ENCODE assay signal across 8 cellular contexts in genomic region chr3:132721479-132722164, GRCh38. TPM values are rescaled to one million over a fixed set of nuclear protein-coding genes. Genes with fewer than 3 reads are reported as not detected.
DNase-seq lines count a peak whose midpoint lies in the region; ATAC-seq, FAIRE-seq and TF ChIP-seq lines count a peak whose summit lies in the region.

No MANE protein-coding gene starts in this region.

- no peaks in the 10 kb centered on the region for H3K27me3 Mint-ChIP-seq in astrocyte (ENCODE audit: low read depth, unreplicated experiment)

- H3K27ac Mint-ChIP-seq in astrocyte (ENCODE audit: unreplicated experiment) = peak overlapping the region; percentile 91

- H3K79me2 ChIP-seq in OCI-LY3 (ENCODE audit: low read length) = 0 out of 2 replicates have a peak, but pooled peaks cover 5% of the 10 kb centered on the region
- peaks cover 23% of the 10 kb centered on the region for H3K79me2 ChIP-seq in astrocyte (ENCODE audit: insufficient read depth, low read length)
- peaks cover 32% of the 10 kb centered on the region for H3K79me2 ChIP-seq in hepatocyte

- H3K9me2 ChIP-seq in hepatocyte (replicated peaks; ENCODE audit: insufficient read depth) = no peaks in the 10 kb centered on the region

- H2AFZ ChIP-seq in OCI-LY3 (ENCODE audit: low read depth, low read length) (peak overlapping the region; percentile 82), astrocyte (ENCODE audit: low read depth, low read length) (peak overlapping the region; percentile 78), hepatocyte (peak overlapping the region; percentile 92)

- TF ChIP-seq CTCF in OCI-LY3 (IDR thresholded peaks at IDR 0.05; ENCODE audit: low read depth, low read length) (no peak), astrocyte (IDR thresholded peaks at IDR 0.05; ENCODE audit: insufficient read depth, low read depth, low read length) (no peak), hepatocyte (IDR thresholded peaks at IDR 0.05; ENCODE audit: poor library complexity) (no peak)

- H3K4me3 Mint-ChIP-seq in astrocyte (ENCODE audit: unreplicated experiment) = peak overlapping the region; percentile 98

- H3K36me3 ChIP-seq in OCI-LY3 (replicated peaks; ENCODE audit: low read depth, low read length) (no peaks in the 10 kb centered on the region), astrocyte (ENCODE audit: insufficient read depth, low read length) (peaks cover 3% of the 10 kb centered on the region), hepatocyte (replicated peaks; ENCODE audit: insufficient read depth, low read depth) (no peaks in the 10 kb centered on the region)

- H3K9me3 ChIP-seq in OCI-LY3 (ENCODE audit: insufficient read depth, low read length) = no peaks in the 10 kb centered on the region
- no peaks in the 10 kb centered on the region for H3K9me3 ChIP-seq in astrocyte (ENCODE audit: insufficient read depth, low read depth, low read length)
- no peaks in the 10 kb centered on the region for H3K9me3 ChIP-seq in hepatocyte (ENCODE audit: low read depth)

- H3K27ac ChIP-seq in OCI-LY3 (ENCODE audit: low read length) (0 out of 2 replicates have a peak overlapping the region, but pooled peaks have one; percentile 16), astrocyte (ENCODE audit: low read depth, low read length) (peak overlapping the region; percentile 90), hepatocyte (peak overlapping the region; percentile 99)

- H3K27me3 ChIP-seq in OCI-LY3 (ENCODE audit: low read depth, low read length) (no peaks in the 10 kb centered on the region), astrocyte (ENCODE audit: insufficient read depth, low read length) (no peaks in the 10 kb centered on the region), hepatocyte (no peaks in the 10 kb centered on the region)

- H3K4me1 ChIP-seq in OCI-LY3 (ENCODE audit: low read length) (peaks cover 12% of the 10 kb centered on the region), astrocyte (ENCODE audit: insufficient read depth, low read length) (peaks cover 13% of the 10 kb centered on the region), hepatocyte (ENCODE audit: insufficient read depth) (peaks cover 23% of the 10 kb centered on the region)

- 7% methylated on average over 33 of the region's 47 CpGs for WGBS in hepatocyte (ENCODE audit: low lambda C conversion rate, missing lambda C conversion rate)

- H3K4me2 ChIP-seq in OCI-LY3 (ENCODE audit: low read length) (peak overlapping the region; percentile 87), astrocyte (ENCODE audit: low read length) (peak overlapping the region; percentile 93), hepatocyte (peak overlapping the region; percentile 91)

- H3K9ac ChIP-seq in OCI-LY3 (ENCODE audit: low read length) = peak overlapping the region; percentile 73
- H3K9ac ChIP-seq in astrocyte (ENCODE audit: low read length) = peak overlapping the region; percentile 92

- peak overlapping the region; percentile 96 for H3K4me3 ChIP-seq in OCI-LY3 (ENCODE audit: low read length)
- peak overlapping the region; percentile 86 for H3K4me3 ChIP-seq in astrocyte (ENCODE audit: insufficient read depth, low read depth, low read length)
- H3K4me3 ChIP-seq in hepatocyte = peak overlapping the region; percentile 94

- H3K36me3 Mint-ChIP-seq in astrocyte (ENCODE audit: low read depth, unreplicated experiment) = peaks cover 6% of the 10 kb centered on the region

- peaks cover 24% of the 10 kb centered on the region for H3K4me1 Mint-ChIP-seq in astrocyte (ENCODE audit: low read depth, unreplicated experiment)

- DNase-seq in activated T-cell treated with anti-CD3 and anti-CD28 coated beads for 4 hours = peak; percentile 13
- no peak for DNase-seq in activated T-cell treated with anti-CD3 and anti-CD28 coated beads, Interleukin-2, amount 50 U/mL, for 1 hour
- peak; percentile 65 for DNase-seq in astrocyte (ENCODE audit: low read depth)
- DNase-seq in hepatocyte (ENCODE audit: low spot score) = peak; percentile 79
- peak; percentile 40 for DNase-seq in pulmonary artery endothelial cell (ENCODE audit: low read depth, low spot score)

- no peaks in the 10 kb centered on the region; the same call in 1 of the 2 replicates for H4K20me1 ChIP-seq in OCI-LY3 (ENCODE audit: insufficient read depth, low read length)
- H4K20me1 ChIP-seq in astrocyte (ENCODE audit: insufficient read depth, low read length) = peaks cover 16% of the 10 kb centered on the region
- H4K20me1 ChIP-seq in hepatocyte (ENCODE audit: insufficient read depth, poor library complexity, severe bottlenecking) = peaks cover 27% of the 10 kb centered on the region

- FAIRE-seq in astrocyte (lab: Jason Lieb, UNC) = no peak

- no peaks in the 10 kb centered on the region for H3K9me3 Mint-ChIP-seq in astrocyte (ENCODE audit: unreplicated experiment)

- ATAC-seq in HG03064 (IDR thresholded peaks at IDR 0.05; ENCODE audit: low read depth, unreplicated experiment) (peak; percentile 26), HG03378 (IDR thresholded peaks at IDR 0.05; ENCODE audit: unreplicated experiment) (no peak)

RNA-seq across cellular contexts. Expression of gene NPHP3, which starts 0.6 kb away (rescaled TPM):
- 32.0 and 32.5 TPM in 2 replicates for total RNA-seq in astrocyte
- 22.5 and 25.6 TPM in 2 replicates for total RNA-seq in hepatocyte
- 12.0 and 13.1 TPM in 2 replicates for polyA plus RNA-seq in hepatocyte
- 19.7 and 22.5 TPM in 2 replicates for total RNA-seq in pulmonary artery endothelial cell

Comparison
In these comparisons a context has a peak if more than half of its experiments do, and no peak if none do; other contexts are left out.
1. H3K27ac ChIP-seq: peak in every context shown above with its lines; median percentile 99 in hepatocyte; 90 in astrocyte; 16 in OCI-LY3.